ENCODE assay signal across 1 cellular context in the genomic region with DNA sequence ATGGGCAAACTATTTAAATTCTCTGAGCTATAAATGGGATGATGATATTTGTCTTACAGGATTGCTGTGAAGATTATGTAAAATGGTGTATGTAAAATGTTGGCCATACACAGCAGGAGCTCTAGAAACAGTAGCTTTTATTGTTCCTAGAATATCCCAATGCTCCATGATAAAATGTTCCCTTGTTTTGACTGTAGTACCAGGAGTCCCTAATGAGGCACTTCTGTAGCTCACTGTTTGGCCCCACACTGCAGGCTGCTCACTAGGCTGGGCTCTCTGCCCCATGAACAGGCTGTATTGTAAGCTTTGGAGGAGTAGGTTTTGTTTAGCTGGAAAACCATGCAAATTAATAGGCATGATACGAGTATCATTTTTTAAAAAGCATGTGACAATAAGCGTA.
TF ChIP-seq lines count a peak whose summit lies in the region.

No MANE protein-coding gene starts in this region.

TF ChIP-seq in H1, 55 proteins besides CTCF, POLR2A, EP300 and RAD21:
- no peak for TF ChIP-seq TAF1 (IDR thresholded peaks at IDR 0.05; ENCODE audit: low read depth, low read length)
- TF ChIP-seq CEBPB (IDR thresholded peaks at IDR 0.05; ENCODE audit: low read depth, low read length): no peak
- TF ChIP-seq CHD1 (IDR thresholded peaks at IDR 0.05; ENCODE audit: low read depth, low read length): no peak
